In the genomic region with DNA sequence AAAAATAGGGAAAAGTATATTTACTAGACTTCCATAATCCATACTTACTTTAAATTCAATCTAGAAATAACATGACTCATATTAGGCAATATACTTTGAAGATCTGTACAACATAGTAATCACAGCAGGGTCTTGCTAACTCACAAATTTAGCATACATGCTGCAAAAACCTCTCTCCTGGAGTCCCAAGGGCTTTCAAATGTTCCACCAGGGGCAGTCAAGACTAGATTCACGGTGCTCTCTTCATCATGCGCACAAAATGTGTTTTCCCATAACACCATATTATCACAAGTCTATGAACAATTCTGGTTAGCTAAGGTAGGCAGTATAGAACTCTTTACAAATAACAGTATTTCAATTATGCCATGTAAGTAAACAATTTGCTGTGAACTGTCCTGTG, we compare ENCODE assay signal across 1 cellular context.
TF ChIP-seq lines count a peak whose summit lies in the region.

No MANE protein-coding gene starts in this region.

TF ChIP-seq in HCT116, 20 proteins besides CTCF, POLR2A, EP300 and RAD21:
- no peak for TF ChIP-seq ATF3 (IDR thresholded peaks at IDR 0.05)
- no peak for TF ChIP-seq ZBTB33 (IDR thresholded peaks at IDR 0.05; ENCODE audit: extremely low read depth, insufficient replicate concordance, low read length)
- TF ChIP-seq REST (IDR thresholded peaks at IDR 0.05; ENCODE audit: low read depth), result no peak
- no peak for TF ChIP-seq ZFX (IDR thresholded peaks at IDR 0.05)
- no peak for TF ChIP-seq EZH2phosphoT487 (IDR thresholded peaks at IDR 0.05; ENCODE audit: borderline replicate concordance)
- no peak for TF ChIP-seq CBX3 (IDR thresholded peaks at IDR 0.05; ENCODE audit: low read depth)
- no peak for TF ChIP-seq ZNF274 (IDR thresholded peaks at IDR 0.05; ENCODE audit: low read depth, low read length)
- TF ChIP-seq EZH2 (IDR thresholded peaks at IDR 0.05), result no peak
- no peak for TF ChIP-seq EGR1 (IDR thresholded peaks at IDR 0.05; ENCODE audit: low read depth)
- TF ChIP-seq POLR2AphosphoS5 (IDR thresholded peaks at IDR 0.05; ENCODE audit: low read depth, low read length), result no peak
